29 cellular contexts compared by ENCODE assay signal in genomic region chr11:3189193-3189843, GRCh38. TPM values are rescaled to one million over a fixed set of nuclear protein-coding genes. Genes with fewer than 3 reads are reported as not detected.
DNase-seq lines count a peak whose midpoint lies in the region; ATAC-seq and TF ChIP-seq lines count a peak whose summit lies in the region.
"Had no signal": no experiment of that assay in that cellular context is flagged by ENCODE, and none has a peak within 500 bp of the region (broad histone marks: within the 10 kb centered on the region; RNA-seq: fewer than 3 reads in every experiment).

No MANE protein-coding gene starts in this region.

- H3K4me1 Mint-ChIP-seq in glutamatergic neuron (ENCODE audit: low read depth, unreplicated experiment), result no peaks in the 10 kb centered on the region
- H3K4me1 Mint-ChIP-seq: CD14-positive monocyte; naive thymus-derived CD8-positive, alpha-beta T cell had no signal

- H3K4me1 ChIP-seq in HAP-1 (peaks cover 7% of the 10 kb centered on the region), ectodermal cell (ENCODE audit: control insufficient read depth, insufficient read depth, low read length) (peaks cover 16% of the 10 kb centered on the region)
- H3K4me1 ChIP-seq: parathyroid adenoma, right atrium auricular region, vagina had no signal

- no peaks in the 10 kb centered on the region for H3K36me3 Mint-ChIP-seq in glutamatergic neuron (ENCODE audit: unreplicated experiment)
- H3K36me3 Mint-ChIP-seq: CD14-positive monocyte; naive thymus-derived CD8-positive, alpha-beta T cell had no signal

- DNase-seq in D341Med (ENCODE audit: low spot score) (peak; percentile 24), HAP-1 (ENCODE audit: low spot score in 2 of 2) (peak; percentile 45 to 63), left kidney (ENCODE audit: low read depth, low spot score) (peak; percentile 79), glutamatergic neuron (no peak), HPDE6-E6E7 (ENCODE audit: extremely low spot score) (no peak)
- DNase-seq: activated CD4-positive, alpha-beta T cell treated with anti-CD3 and anti-CD28 coated beads for 1 hour; activated CD8-positive, alpha-beta T cell treated with anti-CD3 and anti-CD28 coated beads for 36 hours; amniotic stem cell; HFFc6; left colon; midbrain; NCI-H1694; NCI-H2171; NCI-H524 treated with DMSO at 0.1 percent for 48 hours; stimulated activated CD4-positive, alpha-beta T cell treated with anti-CD3 and anti-CD28 coated beads, Interleukin-12 subunit alpha, Interleukin-12 subunit beta, amount 100 ng/mL, for 4 hours; stimulated activated CD4-positive, alpha-beta T cell treated with anti-CD3 and anti-CD28 coated beads, Interleukin-4, amount 100 ng/mL, for 24 hours; stimulated activated naive CD4-positive, alpha-beta T cell treated with Interleukin-2 at 50 U/mL for 16 hours had no signal

- no peak overlapping the region for H3K27ac ChIP-seq in ectodermal cell (ENCODE audit: insufficient read depth, low read depth, low read length, poor library complexity, severe bottlenecking)
- H3K27ac ChIP-seq: KMS-11, parathyroid adenoma, right atrium auricular region, thoracic aorta, vagina had no signal

- no peak overlapping the region for H3K4me3 Mint-ChIP-seq in glutamatergic neuron (ENCODE audit: unreplicated experiment)
- H3K4me3 Mint-ChIP-seq: activated CD8-positive, alpha-beta T cell treated with anti-CD3 and anti-CD28 coated beads for 36 hours; CD14-positive monocyte; HFFc6; naive thymus-derived CD8-positive, alpha-beta T cell; T-helper 1 cell treated with Interleukin-12 subunit alpha and Interleukin-12 subunit beta and Interleukin-4 antibody, amounts not matched to agents 30 μg/mL and 1 μg/mL, for 36 hours had no signal

- in situ Hi-C loops in HAP-1 (cut with MboI; ENCODE audit: low sequenced_read_pairs), result no loop called here

- TF ChIP-seq CTCF in glutamatergic neuron (IDR thresholded peaks at IDR 0.05; ENCODE audit: partially characterized antibody, unreplicated experiment), result no peak

- H3K36me3 ChIP-seq in HAP-1 (replicated peaks) (no peaks in the 10 kb centered on the region), ectodermal cell (ENCODE audit: control insufficient read depth, insufficient read depth, low read length) (no peaks in the 10 kb centered on the region)
- H3K36me3 ChIP-seq: right atrium auricular region, thoracic aorta, vagina had no signal

- no peaks in the 10 kb centered on the region for H3K9me3 ChIP-seq in HAP-1
- H3K9me3 ChIP-seq in ectodermal cell (ENCODE audit: control insufficient read depth, low read length), result no peaks in the 10 kb centered on the region
- H3K9me3 ChIP-seq: right atrium auricular region, thoracic aorta, vagina had no signal

- ATAC-seq in esophagus mucosa, result no peak
- no peak for ATAC-seq in HG02970 (IDR thresholded peaks at IDR 0.05; ENCODE audit: low FRiP score, unreplicated experiment)
- ATAC-seq: activated CD8-positive, alpha-beta T cell treated with anti-CD3 and anti-CD28 coated beads for 36 hours; left colon; naive thymus-derived CD8-positive, alpha-beta T cell had no signal

- peaks cover 8% of the 10 kb centered on the region for H3K9me3 Mint-ChIP-seq in glutamatergic neuron (ENCODE audit: unreplicated experiment)
- H3K9me3 Mint-ChIP-seq: activated CD8-positive, alpha-beta T cell treated with anti-CD3 and anti-CD28 coated beads for 36 hours; HFFc6; T-helper 1 cell treated with Interleukin-12 subunit alpha and Interleukin-12 subunit beta and Interleukin-4 antibody, amounts not matched to agents 30 μg/mL and 1 μg/mL, for 36 hours had no signal

- 14 to 18% methylated on average over 15 of the region's 15 CpGs for WGBS in ectodermal cell, 2 experiments

- H3K27ac Mint-ChIP-seq in glutamatergic neuron (ENCODE audit: unreplicated experiment), result no peak overlapping the region
- H3K27ac Mint-ChIP-seq: activated CD8-positive, alpha-beta T cell treated with anti-CD3 and anti-CD28 coated beads for 36 hours; HFFc6; T-helper 1 cell treated with Interleukin-12 subunit alpha and Interleukin-12 subunit beta and Interleukin-4 antibody, amounts not matched to agents 30 μg/mL and 1 μg/mL, for 36 hours had no signal

- H3K27me3 Mint-ChIP-seq in glutamatergic neuron (ENCODE audit: unreplicated experiment), result peaks cover 7% of the 10 kb centered on the region
- H3K27me3 Mint-ChIP-seq: activated CD8-positive, alpha-beta T cell treated with anti-CD3 and anti-CD28 coated beads for 36 hours had no signal

- no peak overlapping the region for H3K4me3 ChIP-seq in HAP-1
- peak overlapping the region; percentile 9 for H3K4me3 ChIP-seq in ectodermal cell (ENCODE audit: insufficient read depth, low read depth, low read length)
- H3K4me3 ChIP-seq: right atrium auricular region, thoracic aorta, vagina had no signal

- no peaks in the 10 kb centered on the region for H3K27me3 ChIP-seq in HAP-1 (ENCODE audit: low read depth)
- no peaks in the 10 kb centered on the region for H3K27me3 ChIP-seq in ectodermal cell (ENCODE audit: control insufficient read depth, insufficient read depth, low read length, poor library complexity, severe bottlenecking)
- H3K27me3 ChIP-seq: right atrium auricular region, vagina had no signal

RNA-seq across cellular contexts. Expression of gene OSBPL5, which starts 24.2 kb away (rescaled TPM):
- polyA plus RNA-seq in ectodermal cell (2013, experiment 1 of 4), result 21.2 TPM
- 17.4 TPM for polyA plus RNA-seq in ectodermal cell (2013, experiment 2 of 4)
- 15.7 TPM for polyA plus RNA-seq in ectodermal cell (2013, experiment 3 of 4)
- polyA plus RNA-seq in ectodermal cell (2013, experiment 4 of 4), result 16.4 TPM
- total RNA-seq in glutamatergic neuron (ENCODE audit: unreplicated experiment) (115 TPM), esophagus mucosa (13.4 TPM)

RNA-seq across cellular contexts. Expression of gene MRGPRG, which starts 29.3 kb away (rescaled TPM):
- polyA plus RNA-seq in ectodermal cell (2013, experiment 1 of 4), result not detected
- polyA plus RNA-seq in ectodermal cell (2013, experiment 2 of 4), result not detected
- polyA plus RNA-seq in ectodermal cell (2013, experiment 3 of 4), result not detected
- polyA plus RNA-seq in ectodermal cell (2013, experiment 4 of 4), result not detected
- not detected for total RNA-seq in glutamatergic neuron (ENCODE audit: unreplicated experiment)
- total RNA-seq in esophagus mucosa, result not detected
- total RNA-seq: activated CD8-positive, alpha-beta T cell treated with anti-CD3 and anti-CD28 coated beads for 36 hours; HFFc6; left colon; naive thymus-derived CD8-positive, alpha-beta T cell; right atrium auricular region; RPMI7951; thoracic aorta; vagina had no signal
- polyA plus RNA-seq: CD14-positive monocyte; naive thymus-derived CD8-positive, alpha-beta T cell had no signal

RNA-seq across cellular contexts. Expression of gene MRGPRE, which starts 42.9 kb away (rescaled TPM):
- not detected for polyA plus RNA-seq in ectodermal cell (2013, experiment 1 of 4)
- not detected for polyA plus RNA-seq in ectodermal cell (2013, experiment 2 of 4)
- not detected for polyA plus RNA-seq in ectodermal cell (2013, experiment 3 of 4)
- polyA plus RNA-seq in ectodermal cell (2013, experiment 4 of 4), result not detected
- 1.0 TPM for total RNA-seq in glutamatergic neuron (ENCODE audit: unreplicated experiment)
- total RNA-seq in esophagus mucosa, result not detected
- total RNA-seq: activated CD8-positive, alpha-beta T cell treated with anti-CD3 and anti-CD28 coated beads for 36 hours; HFFc6; left colon; naive thymus-derived CD8-positive, alpha-beta T cell; right atrium auricular region; RPMI7951; thoracic aorta; vagina had no signal
- polyA plus RNA-seq: CD14-positive monocyte; naive thymus-derived CD8-positive, alpha-beta T cell had no signal

Comparison
In these comparisons a context has a peak if more than half of its experiments do, and no peak if none do; other contexts are left out.
1. DNase-seq: peak in D341Med (single experiment), HAP-1 (2 of 2) and left kidney (single experiment); none in glutamatergic neuron (single experiment) and HPDE6-E6E7 (single experiment).